8 cellular contexts compared by ENCODE assay signal in the genomic region with DNA sequence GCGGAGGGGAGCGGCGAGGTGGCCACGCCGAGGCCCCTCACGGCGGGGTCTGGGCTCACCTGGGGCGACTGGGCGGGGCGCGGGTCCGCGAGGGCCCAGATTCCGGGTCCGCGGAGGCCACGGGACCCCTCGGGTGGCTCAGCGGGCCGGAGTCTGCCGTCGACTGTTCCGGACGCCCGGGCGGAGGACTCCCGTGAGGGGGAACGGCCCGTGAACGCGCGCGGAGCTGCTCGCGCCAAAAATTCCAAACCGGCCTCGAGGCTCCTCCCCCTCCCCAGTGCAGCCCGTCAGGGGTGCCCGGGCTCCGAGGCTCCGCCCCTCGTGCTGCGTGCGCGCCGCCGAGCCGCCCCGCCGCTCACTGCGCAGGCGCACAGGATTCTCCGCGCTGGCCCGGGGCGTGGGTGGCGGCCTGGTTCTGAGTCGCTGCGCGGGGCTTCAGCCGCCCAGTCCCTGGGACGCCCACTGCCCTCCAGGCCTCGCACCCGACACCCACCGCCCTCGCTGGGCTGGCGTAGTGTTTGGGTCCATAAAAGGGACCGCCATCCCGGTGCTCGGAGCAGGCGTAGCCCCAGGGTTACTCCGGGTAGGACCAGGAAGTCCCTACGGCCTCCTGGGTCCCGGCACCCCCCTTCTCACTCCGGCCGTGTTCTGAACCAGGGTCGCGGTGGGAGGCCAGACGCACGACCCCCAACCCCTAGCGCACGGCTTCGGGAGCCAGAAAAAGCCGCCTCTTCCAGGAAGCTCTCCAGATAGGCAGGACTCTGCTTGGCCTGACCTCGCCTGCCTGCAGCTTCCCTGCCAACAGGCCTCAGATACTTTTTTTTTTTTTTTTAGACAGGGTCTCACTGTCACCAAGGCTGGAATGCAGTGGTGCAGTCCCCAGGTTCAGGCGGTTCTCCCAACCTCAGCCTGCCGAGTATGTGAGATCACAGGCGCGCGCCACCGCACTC. TPM values are rescaled to one million over a fixed set of nuclear protein-coding genes. Genes with fewer than 3 reads are reported as not detected.
DNase-seq lines count a peak whose midpoint lies in the region; ATAC-seq, FAIRE-seq and TF ChIP-seq lines count a peak whose summit lies in the region.

A gene (minus strand): TSS at position 220 of the 950 bp plus-strand sequence. CDS start 789 bp downstream, outside the sequence.

- H3K4me3 Mint-ChIP-seq in central memory CD8-positive, alpha-beta T cell = peak within 1 kb of the TSS; percentile 71

- H3K4me1 Mint-ChIP-seq in central memory CD8-positive, alpha-beta T cell = peaks cover 10% of the 10 kb centered on the region

- peak within 1 kb of the TSS; percentile 90 for H3K9ac ChIP-seq in keratinocyte (ENCODE audit: control insufficient read depth, extremely low read depth, insufficient read depth, low read length)

- no peak for TF ChIP-seq CTCF in keratinocyte (optimal IDR thresholded peaks at IDR 0.05 in 1 of 3, IDR thresholded peaks at IDR 0.05 in 1 of 3, conservative IDR thresholded peaks at IDR 0.05 in 1 of 3; ENCODE audit: extremely low read depth in 1 of 3, insufficient read depth in 2 of 3, low read length in 3 of 3)

- H3K27ac ChIP-seq in keratinocyte (ENCODE audit: control insufficient read depth, insufficient read depth, low read length) = peak within 1 kb of the TSS; percentile 89

- H3K9me3 ChIP-seq in keratinocyte (ENCODE audit: control insufficient read depth, low read depth, low read length) = no peaks in the 10 kb centered on the region

- no peaks in the 10 kb centered on the region for H3K27me3 Mint-ChIP-seq in central memory CD8-positive, alpha-beta T cell

- DNase-seq in AG08396 (ENCODE audit: low spot score) = peak; percentile 100
- DNase-seq in NCI-H345 (lab: John Stamatoyannopoulos, UW) = peak; percentile 90
- DNase-seq in activated CD4-positive, CD25-positive, alpha-beta regulatory T cell treated with anti-CD3 and anti-CD28 coated beads, Interleukin-2, amount 50 U/mL, for 72 hours = peak; percentile 98
- peak; percentile 93 to 96 for DNase-seq in central memory CD8-positive, alpha-beta T cell (ENCODE audit: low spot score in 2 of 2)
- DNase-seq in keratinocyte (ENCODE audit: low read depth, low spot score) = no peak
- peak; percentile 90 to 95 (median 94) for DNase-seq in stimulated activated CD4-positive, alpha-beta T cell treated with anti-CD3 and anti-CD28 coated beads, Interleukin-12 subunit alpha, Interleukin-12 subunit beta, amount 100 ng/mL, for 48 hours (ENCODE audit: low read depth in 2 of 3, low spot score in 1 of 3)

- no peak for FAIRE-seq in keratinocyte (lab: Jason Lieb, UNC)

- no peaks in the 10 kb centered on the region for H3K36me3 ChIP-seq in keratinocyte (ENCODE audit: control insufficient read depth in 2 of 2, extremely low read depth in 1 of 2, insufficient read depth in 2 of 2, low read length in 2 of 2)

- peak within 1 kb of the TSS; percentile 80 for H2AFZ ChIP-seq in keratinocyte (ENCODE audit: control insufficient read depth, low read length)

- H3K4me3 ChIP-seq in keratinocyte (ENCODE audit: control insufficient read depth in 2 of 3, extremely low read depth in 1 of 3, insufficient read depth in 2 of 3, low read depth in 1 of 3, low read length in 3 of 3) = peak within 1 kb of the TSS; percentile 63 to 80 (median 80)

- H3K27me3 ChIP-seq in keratinocyte (ENCODE audit: control insufficient read depth, extremely low read depth, insufficient read depth, low read length) = no peaks in the 10 kb centered on the region

- H3K9me3 Mint-ChIP-seq in central memory CD8-positive, alpha-beta T cell = no peaks in the 10 kb centered on the region

- ATAC-seq in GM18909 (IDR thresholded peaks at IDR 0.05; ENCODE audit: poor library complexity, unreplicated experiment) = peak; percentile 69
- peak; percentile 66 for ATAC-seq in HG03139 (IDR thresholded peaks at IDR 0.05; ENCODE audit: unreplicated experiment)
- ATAC-seq in central memory CD8-positive, alpha-beta T cell (replicated peaks; ENCODE audit: extremely low read depth, poor library complexity, severe bottlenecking) = peak; percentile 91

- dilution Hi-C loops in keratinocyte (cut with MboI; ENCODE audit: extremely low pct_ligation_motif_present, low sequenced_read_pairs) = no loop called here

- no peaks in the 10 kb centered on the region for H4K20me1 ChIP-seq in keratinocyte (ENCODE audit: control insufficient read depth, extremely low read depth, insufficient read depth, low read length)

- peaks cover 28% of the 10 kb centered on the region for H3K4me1 ChIP-seq in keratinocyte (ENCODE audit: control insufficient read depth, extremely low read depth, insufficient read depth, low read length)

- H3K27ac Mint-ChIP-seq in central memory CD8-positive, alpha-beta T cell (ENCODE audit: low read depth) = peak within 1 kb of the TSS; percentile 86

- peaks cover 9% of the 10 kb centered on the region for H3K36me3 Mint-ChIP-seq in central memory CD8-positive, alpha-beta T cell (ENCODE audit: insufficient read depth)

- peaks cover 17% of the 10 kb centered on the region for H3K79me2 ChIP-seq in keratinocyte (ENCODE audit: control insufficient read depth, insufficient read depth, low read length)

- H3K4me2 ChIP-seq in keratinocyte (ENCODE audit: control insufficient read depth, extremely low read depth, insufficient read depth, low read depth, low read length) = peak within 1 kb of the TSS; percentile 86

- no peaks in the 10 kb centered on the region for H3K9me1 ChIP-seq in keratinocyte (ENCODE audit: control insufficient read depth, extremely low read depth, insufficient read depth, low read length)

RNA-seq across cellular contexts. Expression of the gene that starts here (rescaled TPM):
- polyA plus RNA-seq in keratinocyte = 3.0 to 16.0 TPM (median 6.9 TPM) in 3 replicates
- not detected for polyA plus RNA-seq in keratinocyte (2011; ENCODE audit: low read depth)
- 2.7 and 7.9 TPM in 2 replicates for polyA plus RNA-seq in keratinocyte (2011; cell fraction: cytosol; rRNA removed)
- polyA plus RNA-seq in keratinocyte (2011; cell fraction: nucleus; rRNA removed) = 8.5 and 13.2 TPM in 2 replicates
- polyA plus RNA-seq in keratinocyte (2012; ENCODE audit: low replicate concordance) = 1.1 and 29.9 TPM in 2 replicates
- polyA minus RNA-seq in keratinocyte = 1.7 to 16.9 TPM (median 3.0 TPM) in 3 replicates
- 10.9 TPM for polyA minus RNA-seq in keratinocyte (2011; cell fraction: cytosol; rRNA and poly(A)+ RNA removed)
- polyA minus RNA-seq in keratinocyte (2011; cell fraction: nucleus; rRNA and poly(A)+ RNA removed) = 4.3 and 6.8 TPM in 2 replicates
